Comparison of ENCODE assay signal across 8 cellular contexts in the genomic region with DNA sequence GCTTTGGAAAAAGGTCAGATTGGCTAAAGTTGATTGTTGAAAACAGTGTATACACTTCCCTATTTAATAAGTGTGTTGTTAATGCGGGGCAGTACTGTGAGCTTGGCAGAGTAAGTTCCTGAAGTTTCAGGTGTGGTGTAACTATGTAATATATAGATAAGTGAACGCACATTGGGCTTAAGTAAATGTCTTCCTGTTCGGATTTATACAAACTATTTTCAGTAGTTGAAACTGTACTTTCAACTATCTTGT. TPM values are rescaled to one million over a fixed set of nuclear protein-coding genes. Genes with fewer than 3 reads are reported as not detected.
A peak's percentile ranks its signal among the peaks of the same experiment; 100 is the strongest.
DNase-seq lines count a peak whose midpoint lies in the region; ATAC-seq, FAIRE-seq and TF ChIP-seq lines count a peak whose summit lies in the region.

No MANE protein-coding gene starts in this region.

- H3K4me1 ChIP-seq in HUES6 (ENCODE audit: control insufficient read depth, insufficient read depth, low read length) (0 out of 2 replicates have a peak, but pooled peaks cover 4% of the 10 kb centered on the region), mucosa of rectum (ENCODE audit: control insufficient read depth in 2 of 2, insufficient read depth in 2 of 2, low read length in 2 of 2) (peaks cover 25 to 28% of the 10 kb centered on the region in 2 donors)

- FAIRE-seq in bronchial epithelial cell (lab: Jason Lieb, UNC): no peak

- H3K27me3 ChIP-seq in HUES6 (ENCODE audit: control insufficient read depth, insufficient read depth, low read length) (no peaks in the 10 kb centered on the region), bronchial epithelial cell (ENCODE audit: control insufficient read depth, insufficient read depth, low read length) (no peaks in the 10 kb centered on the region), mucosa of rectum (ENCODE audit: control insufficient read depth in 2 of 2, insufficient read depth in 2 of 2, low read length in 2 of 2) (no peaks in the 10 kb centered on the region)

- peak overlapping the region; percentile 88 for H3K9ac ChIP-seq in HUES6 (ENCODE audit: low read length)
- H3K9ac ChIP-seq in mucosa of rectum (ENCODE audit: low read depth in 1 of 2, low read length in 2 of 2): peak overlapping the region; percentile 76 to 94

- H3K9me3 ChIP-seq in HUES6 (ENCODE audit: control insufficient read depth, insufficient read depth, low read depth, low read length) (no peaks in the 10 kb centered on the region), mucosa of rectum (ENCODE audit: control insufficient read depth in 2 of 2, low read length in 2 of 2) (no peaks in the 10 kb centered on the region)

- peak overlapping the region; percentile 97 for H3K4me3 ChIP-seq in HUES6 (ENCODE audit: low read depth, low read length)
- peak overlapping the region; percentile 70 for H3K4me3 ChIP-seq in bronchial epithelial cell (ENCODE audit: low read depth, low read length)
- peak overlapping the region; percentile 93 to 98 for H3K4me3 ChIP-seq in mucosa of rectum (ENCODE audit: low read length in 2 of 2)

- DNase-seq in bronchial epithelial cell (ENCODE audit: low read depth) (no peak), NCI-H226 (no peak), pons (ENCODE audit: low spot score) (no peak)
- DNase-seq in stimulated activated naive CD4-positive, alpha-beta T cell treated with Interleukin-2 at 50 U/mL for 16 hours (lab: John Stamatoyannopoulos, UW): no peak

- ATAC-seq in HG03135 (IDR thresholded peaks at IDR 0.05; ENCODE audit: unreplicated experiment): no peak

- peak overlapping the region; percentile 99 for H3K27ac ChIP-seq in 22Rv1
- 0 out of 2 replicates have a peak overlapping the region, but pooled peaks have one; percentile 87 for H3K27ac ChIP-seq in HUES6 (ENCODE audit: low read depth, low read length)
- peak overlapping the region; percentile 98 to 99 for H3K27ac ChIP-seq in mucosa of rectum (ENCODE audit: low read depth in 2 of 2, low read length in 2 of 2)

- H3K36me3 ChIP-seq in HUES6 (ENCODE audit: control insufficient read depth, insufficient read depth, low read length) (peaks cover 56% of the 10 kb centered on the region), bronchial epithelial cell (ENCODE audit: control insufficient read depth, insufficient read depth, low read length) (peaks cover 11% of the 10 kb centered on the region), mucosa of rectum (ENCODE audit: control insufficient read depth in 2 of 2, insufficient read depth in 2 of 2, low read length in 2 of 2) (peaks cover 21 to 25% of the 10 kb centered on the region in 2 donors)

- TF ChIP-seq CTCF in 22Rv1 (IDR thresholded peaks at IDR 0.05) (no peak), bronchial epithelial cell (IDR thresholded peaks at IDR 0.05; ENCODE audit: insufficient read depth, low read length, severe bottlenecking) (no peak)

RNA-seq across cellular contexts. Expression of gene ZBTB37, which starts 0.9 kb away (rescaled TPM):
- 2.9 and 3.8 TPM in 2 replicates for total RNA-seq in bronchial epithelial cell

RNA-seq across cellular contexts. Expression of gene GAS5, which starts 1.2 kb away (rescaled TPM):
- total RNA-seq in bronchial epithelial cell: 955 and 2,584 TPM in 2 replicates

RNA-seq across cellular contexts. Expression of gene CENPL, which starts 44.4 kb away (rescaled TPM):
- total RNA-seq in bronchial epithelial cell: 5.1 and 5.5 TPM in 2 replicates

RNA-seq across cellular contexts. Expression of gene DARS2, which starts 44.6 kb away (rescaled TPM):
- 12.9 and 15.4 TPM in 2 replicates for total RNA-seq in bronchial epithelial cell

RNA-seq across cellular contexts. Expression of gene SERPINC1, which starts 48.1 kb away (rescaled TPM):
- not detected in 2 replicates for total RNA-seq in bronchial epithelial cell
